In the genomic region with DNA sequence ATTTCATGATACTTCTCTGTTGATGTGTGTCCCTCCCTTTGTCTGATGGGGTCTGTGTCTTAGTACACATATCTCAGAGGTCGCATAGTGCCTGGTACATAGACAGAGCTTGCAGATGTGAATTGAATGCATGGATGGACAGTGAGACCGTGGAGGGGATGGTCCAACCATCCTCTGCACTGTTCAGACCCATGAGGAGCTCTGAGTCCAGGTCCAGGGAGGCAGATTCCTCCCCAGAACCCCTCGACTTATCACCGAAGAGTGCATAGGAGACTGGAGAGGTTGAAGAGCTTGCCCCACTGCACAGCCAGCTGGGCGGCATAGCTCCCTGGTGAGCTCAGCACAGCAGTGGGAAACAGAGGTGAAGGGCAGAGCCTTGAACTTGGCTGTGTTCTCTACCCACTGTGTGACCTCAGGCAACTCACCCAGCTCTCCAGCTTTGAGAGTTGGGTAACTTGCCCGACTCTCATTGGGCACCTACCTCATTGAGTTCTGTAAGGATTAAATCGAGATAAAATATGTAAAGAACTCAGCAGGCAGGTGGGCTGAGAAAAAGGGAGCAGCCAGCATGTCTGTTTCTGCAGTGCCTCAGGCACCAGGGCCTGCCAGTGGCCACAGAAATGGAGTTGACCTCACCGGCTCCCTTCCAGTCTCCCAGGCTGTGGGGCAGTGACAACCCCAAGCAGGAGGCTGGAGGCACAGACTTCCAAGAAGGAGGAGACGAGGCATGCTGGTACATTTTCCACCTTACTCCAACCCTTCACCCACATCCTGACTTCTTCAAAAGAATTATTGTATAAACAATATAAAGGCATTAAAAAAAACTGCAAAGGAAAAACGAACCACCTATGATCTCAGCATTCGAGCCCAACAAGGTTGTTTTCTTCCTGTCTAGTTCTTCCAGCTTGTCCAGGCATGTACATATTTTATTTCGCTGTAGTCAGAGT, we compare ENCODE assay signal across 12 cellular contexts. TPM values are rescaled to one million over a fixed set of nuclear protein-coding genes. Genes with fewer than 3 reads are reported as not detected.
DNase-seq lines count a peak whose midpoint lies in the region; ATAC-seq, FAIRE-seq and TF ChIP-seq lines count a peak whose summit lies in the region.
"Had no signal": no experiment of that assay in that cellular context is flagged by ENCODE, and none has a peak within 500 bp of the region (broad histone marks: within the 10 kb centered on the region; RNA-seq: fewer than 3 reads in every experiment).

No MANE protein-coding gene starts in this region.

- H3K36me3 Mint-ChIP-seq in mesothelial cell of epicardium, result no peaks in the 10 kb centered on the region

- no peaks in the 10 kb centered on the region for H3K36me3 ChIP-seq in H1 (ENCODE audit: control insufficient read depth in 2 of 4, insufficient read depth in 4 of 4, low read length in 3 of 4)

- peak overlapping the region; percentile 17; the same call in 1 of the 2 replicates for H2BK12ac ChIP-seq in H1 (ENCODE audit: low read depth, low read length)

- no peak overlapping the region for H4K91ac ChIP-seq in H1 (replicated peaks; ENCODE audit: insufficient read length, low read length)

- H2BK120ac ChIP-seq in H1 (replicated peaks; ENCODE audit: low read depth, low read length), result no peak overlapping the region

- H3K79me2 ChIP-seq in H1 (ENCODE audit: control insufficient read depth in 1 of 2, insufficient read depth in 2 of 2, low read length in 2 of 2), result no peaks in the 10 kb centered on the region

- H4K5ac ChIP-seq in H1 (ENCODE audit: insufficient read length, low read depth, low read length), result no peak overlapping the region

- no peak for TF ChIP-seq EP300 in H1 (IDR thresholded peaks at IDR 0.05; ENCODE audit: borderline replicate concordance in 1 of 2, low read depth in 2 of 2, low read length in 2 of 2)

- H3K4me1 Mint-ChIP-seq in stimulated activated naive CD8-positive, alpha-beta T cell treated with anti-CD3 and anti-CD28 coated beads, Interleukin-15, amount 100 ng/mL, for 72 hours, result peaks cover 15% of the 10 kb centered on the region
- H3K4me1 Mint-ChIP-seq in mesothelial cell of epicardium, result peaks cover 39% of the 10 kb centered on the region

- H3K4ac ChIP-seq in H1 (replicated peaks; ENCODE audit: insufficient read length, low read depth, low read length), result no peak overlapping the region

- no peaks in the 10 kb centered on the region for H3K9me3 ChIP-seq in H1 (ENCODE audit: insufficient read depth in 2 of 2, low read depth in 1 of 2, low read length in 1 of 2)

- no peak overlapping the region for H3K27ac ChIP-seq in H1 (ENCODE audit: low read depth, low read length)

- H3K14ac ChIP-seq in H1 (ENCODE audit: insufficient read length), result no peak overlapping the region

- no peaks in the 10 kb centered on the region for H4K20me1 ChIP-seq in H1 (replicated peaks in 1 of 2; ENCODE audit: control insufficient read depth in 1 of 2, insufficient read depth in 2 of 2, low read length in 2 of 2)

- no peak overlapping the region for H3K4me3 Mint-ChIP-seq in stimulated activated naive CD8-positive, alpha-beta T cell treated with anti-CD3 and anti-CD28 coated beads, Interleukin-15, amount 100 ng/mL, for 72 hours
- peak overlapping the region; percentile 8 for H3K4me3 Mint-ChIP-seq in mesothelial cell of epicardium
- H3K4me3 Mint-ChIP-seq: B cell had no signal

- H4K8ac ChIP-seq in H1 (ENCODE audit: extremely low read depth, insufficient read depth, low read length), result no peak overlapping the region

- H3K18ac ChIP-seq in H1 (ENCODE audit: extremely low read depth, low read length), result no peak overlapping the region; the same call in 1 of the 2 replicates

- peak; percentile 23 for ATAC-seq in stimulated activated naive CD8-positive, alpha-beta T cell treated with anti-CD3 and anti-CD28 coated beads, Interleukin-15, amount 100 ng/mL, for 72 hours
- ATAC-seq in stimulated activated naive CD8-positive, alpha-beta T cell treated with anti-CD3 and anti-CD28 coated beads, Interleukin-15, Interleukin-2, amounts not matched to agents 100 U/mL and 50 U/mL, for 24 hours, result no peak
- no peak for ATAC-seq in HG03135 (IDR thresholded peaks at IDR 0.05; ENCODE audit: unreplicated experiment)

- DNase-seq in stimulated activated naive CD8-positive, alpha-beta T cell treated with anti-CD3 and anti-CD28 coated beads, Interleukin-15, amount 100 ng/mL, for 72 hours, result no peak
- DNase-seq in stimulated activated naive CD8-positive, alpha-beta T cell treated with anti-CD3 and anti-CD28 coated beads, Interleukin-15, Interleukin-2, amounts not matched to agents 100 U/mL and 50 U/mL, for 24 hours, result no peak
- DNase-seq in H1 (ENCODE audit: low read depth in 1 of 2, low spot score in 2 of 2) (no peak), mesothelial cell of epicardium (ENCODE audit: low spot score in 2 of 2, unreplicated experiment in 2 of 2) (no peak), SHP77 treated with DMSO at 0.1 percent for 48 hours (lab: John Stamatoyannopoulos, UW) (no peak), GM19240 (ENCODE audit: insufficient read length, low spot score) (no peak), NCI-H748 treated with DMSO at 0.1 percent for 48 hours (lab: John Stamatoyannopoulos, UW) (no peak)
- DNase-seq: mesenchymal stem cell; SHP77; stimulated activated CD4-positive, alpha-beta T cell treated with anti-CD3 and anti-CD28 coated beads, Interleukin-12 subunit alpha, Interleukin-12 subunit beta, amount 100 ng/mL, for 4 hours had no signal

- CTCF ChIA-PET in H1 (lab: Charles Lee; ENCODE audit: partially characterized antibody), result interaction anchor here (0.6 to 1.8 kb wide), 3 partner anchors 43 to 68 kb away, joined by 3 to 5 read pairs (median 5); no protein-coding TSS in a partner anchor

- H3K9me3 Mint-ChIP-seq in stimulated activated naive CD8-positive, alpha-beta T cell treated with anti-CD3 and anti-CD28 coated beads, Interleukin-15, amount 100 ng/mL, for 72 hours, result no peaks in the 10 kb centered on the region
- H3K9me3 Mint-ChIP-seq in mesothelial cell of epicardium, result no peaks in the 10 kb centered on the region

- no peak overlapping the region for H3K23ac ChIP-seq in H1 (ENCODE audit: insufficient read length)

- no peak overlapping the region for H2BK20ac ChIP-seq in H1 (ENCODE audit: low read length)

- no peak overlapping the region for H3K56ac ChIP-seq in H1 (replicated peaks; ENCODE audit: insufficient read length, low read depth, low read length)

- no peak overlapping the region for H3K9ac ChIP-seq in H1 (replicated peaks in 1 of 4; ENCODE audit: extremely low read depth in 1 of 4, low read depth in 3 of 4, low read length in 3 of 4)

- 78% methylated on average over 12 of the region's 12 CpGs; no CpG with 5 or more reads in 1 of the 2 experiments for WGBS in H1 (ENCODE audit: extremely low coverage in 1 of 2, insufficient coverage in 1 of 2, insufficient read length in 1 of 2, insufficient replicate concordance in 2 of 2, low coverage in 1 of 2, low lambda C conversion rate in 2 of 2, missing lambda C conversion rate in 1 of 2), 2 experiments

- TF ChIP-seq CTCF in H1 (IDR thresholded peaks at IDR 0.05; ENCODE audit: control extremely low read depth in 1 of 3, insufficient read depth in 1 of 3, low read depth in 1 of 3, low read length in 3 of 3) (no peak), mesothelial cell of epicardium (IDR thresholded peaks at IDR 0.05; ENCODE audit: unreplicated experiment) (no peak)

- H3K27ac Mint-ChIP-seq in stimulated activated naive CD8-positive, alpha-beta T cell treated with anti-CD3 and anti-CD28 coated beads, Interleukin-15, amount 100 ng/mL, for 72 hours, result peak overlapping the region in 1 of 2 donors; percentile 46
- peak overlapping the region; percentile 97 for H3K27ac Mint-ChIP-seq in mesothelial cell of epicardium
- H3K27ac Mint-ChIP-seq: B cell had no signal

- H3K27me3 Mint-ChIP-seq in stimulated activated naive CD8-positive, alpha-beta T cell treated with anti-CD3 and anti-CD28 coated beads, Interleukin-15, amount 100 ng/mL, for 72 hours, result no peaks in the 10 kb centered on the region
- H3K27me3 Mint-ChIP-seq in mesothelial cell of epicardium (ENCODE audit: low read depth), result no peaks in the 10 kb centered on the region
- H3K27me3 Mint-ChIP-seq: B cell had no signal

- TF ChIP-seq POLR2A in H1 (IDR thresholded peaks at IDR 0.05; ENCODE audit: control extremely low read depth in 1 of 2, low read depth in 2 of 2, low read length in 2 of 2), result no peak

- POLR2A ChIA-PET in H1 (lab: Charles Lee; ENCODE audit: partially characterized antibody), result no interaction called here

- no peak overlapping the region for H3K4me2 ChIP-seq in H1 (ENCODE audit: insufficient read depth in 1 of 2, low read depth in 2 of 2, low read length in 2 of 2)

- no peak for FAIRE-seq in H1 (lab: Jason Lieb, UNC)

- no peaks in the 10 kb centered on the region for H3K79me1 ChIP-seq in H1 (ENCODE audit: low read depth, low read length)

- H3K4me1 ChIP-seq in H1 (replicated peaks in 1 of 4; ENCODE audit: control insufficient read depth in 3 of 4, insufficient read depth in 4 of 4, low read length in 3 of 4), result peaks cover 0 to 5% (median 0%) of the 10 kb centered on the region in 4 experiments; a peak in 1 of 7 replicates

- no peaks in the 10 kb centered on the region for H3K23me2 ChIP-seq in H1 (ENCODE audit: low read depth, low read length)

- no peak overlapping the region for H3K4me3 ChIP-seq in H1 (ENCODE audit: extremely low read depth in 1 of 4, insufficient read depth in 2 of 4, low read depth in 3 of 4, low read length in 4 of 4)

- H2AK5ac ChIP-seq in H1 (ENCODE audit: low read depth, low read length), result no peak overlapping the region

- H3K27me3 ChIP-seq in H1 (replicated peaks in 1 of 4; ENCODE audit: control insufficient read depth in 3 of 4, extremely low read depth in 1 of 4, insufficient read depth in 3 of 4, low read length in 3 of 4), result no peaks in the 10 kb centered on the region

- no peak overlapping the region for H2AFZ ChIP-seq in H1 (ENCODE audit: low read length)

- peak overlapping the region; percentile 81; the same call in 1 of the 2 replicates for H2BK15ac ChIP-seq in H1 (ENCODE audit: low read length)

- no peak overlapping the region for H2BK5ac ChIP-seq in H1 (ENCODE audit: low read depth, low read length)

- no peak for TF ChIP-seq RAD21 in H1 (IDR thresholded peaks at IDR 0.05 in 1 of 2, conservative IDR thresholded peaks at IDR 0.05 in 1 of 2; ENCODE audit: low read depth in 2 of 2, low read length in 2 of 2)

RNA-seq across cellular contexts. Expression of a gene that starts 54.1 kb away (rescaled TPM):
- 146 and 161 TPM in 2 replicates for total RNA-seq in H1 (2021; fragmentation: NEBNext Ultra II Directional; extraction: Animal tissue kit (Norgen Biotek cat#: 25700))
- polyA plus RNA-seq in H1 (2011; rRNA removed), result 19.3 and 67.3 TPM in 2 replicates
- 38.7 TPM for polyA plus RNA-seq in H1 (2011; cell fraction: cytosol; rRNA removed)
- 39.2 TPM for polyA plus RNA-seq in H1 (2011; cell fraction: nucleus; rRNA removed)
- polyA plus RNA-seq in H1 (2012, experiment 1 of 2), result 111 to 150 TPM (median 125 TPM) in 4 replicates
- 9.4 TPM for polyA plus RNA-seq in H1 (2012, experiment 2 of 2)
- 108 TPM for polyA plus RNA-seq in H1 (2013, experiment 1 of 2)
- polyA plus RNA-seq in H1 (2013, experiment 2 of 2), result 103 TPM
- polyA minus RNA-seq in H1 (2011; rRNA and poly(A)+ RNA removed), result 139 and 420 TPM in 2 replicates
- 116 TPM for polyA minus RNA-seq in H1 (2011; cell fraction: cytosol; rRNA and poly(A)+ RNA removed)
- polyA minus RNA-seq in H1 (2011; cell fraction: nucleus; rRNA and poly(A)+ RNA removed), result 156 TPM
- 119 to 123 TPM (median 123 TPM) in 3 replicates for total RNA-seq in mesothelial cell of epicardium
